Comparison of ENCODE assay signal across 16 cellular contexts in the genomic region with DNA sequence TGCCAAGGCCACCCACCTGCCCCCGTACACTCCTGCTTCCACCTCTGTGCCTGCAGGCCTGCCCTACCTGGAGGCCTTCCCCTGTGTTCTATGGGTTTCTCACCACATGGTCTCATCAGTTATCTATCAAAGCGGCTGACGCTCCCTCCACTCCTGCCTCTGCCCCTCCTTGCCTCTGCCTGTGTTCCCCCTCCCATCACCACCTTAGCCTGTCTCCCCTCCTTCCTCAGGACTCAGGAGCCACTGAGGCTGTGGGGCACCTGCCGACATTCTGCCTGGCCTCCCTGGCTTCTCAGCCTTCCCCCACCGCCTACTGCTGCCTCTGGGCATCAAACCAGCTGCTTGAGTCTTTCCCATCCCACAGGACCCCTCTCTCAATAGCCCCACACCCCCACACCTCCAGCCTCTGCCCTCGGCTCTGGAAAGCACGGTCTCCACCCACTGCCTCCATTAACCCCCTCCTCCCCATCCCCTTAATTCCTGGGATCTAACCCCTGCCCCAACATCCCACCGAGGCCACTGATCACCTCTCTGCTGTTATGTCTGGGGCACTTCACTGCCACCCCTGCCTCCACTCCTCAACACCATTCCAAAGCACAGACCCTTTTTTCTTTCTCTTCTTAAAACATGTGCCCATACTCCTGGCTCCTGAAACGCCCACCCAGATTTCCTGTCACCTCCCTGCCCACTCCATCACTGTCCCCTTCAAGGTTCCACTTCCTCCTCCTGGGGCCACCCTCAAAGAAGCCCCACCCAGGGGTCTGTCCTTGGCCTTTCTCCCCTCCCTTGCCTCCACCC. TPM values are rescaled to one million over a fixed set of nuclear protein-coding genes. Genes with fewer than 3 reads are reported as not detected.
DNase-seq lines count a peak whose midpoint lies in the region; ATAC-seq, FAIRE-seq and TF ChIP-seq lines count a peak whose summit lies in the region.
"Had no signal": no experiment of that assay in that cellular context is flagged by ENCODE, and none has a peak within 500 bp of the region (broad histone marks: within the 10 kb centered on the region; RNA-seq: fewer than 3 reads in every experiment).

No MANE protein-coding gene starts in this region.

- no peaks in the 10 kb centered on the region for H3K27me3 Mint-ChIP-seq in T-helper 1 cell treated with Interleukin-12 subunit alpha and Interleukin-12 subunit beta and Interleukin-4 antibody, amounts not matched to agents 30 μg/mL and 1 μg/mL, for 36 hours (ENCODE audit: low read depth)
- peaks cover 23% of the 10 kb centered on the region for H3K27me3 Mint-ChIP-seq in astrocyte (ENCODE audit: low read depth, unreplicated experiment)
- H3K27me3 Mint-ChIP-seq: type B pancreatic cell had no signal

- H2BK120ac ChIP-seq in IMR-90 (ENCODE audit: low read depth, low read length), result peak overlapping the region; percentile 93; the same call in 1 of the 2 replicates

- intact Hi-C loops in IMR-90 (cut with micrococcal nuclease), result no loop called here

- CTCF ChIA-PET in IMR-90 (lab: Yijun Ruan, JAX), result interaction anchor here (2.8 kb wide), 1 partner anchor 9 kb away, joined by 11 read pairs; no protein-coding TSS in a partner anchor

- no peak for TF ChIP-seq CTCF in IMR-90 (conservative IDR thresholded peaks at IDR 0.05; ENCODE audit: low read depth, low read length)
- TF ChIP-seq CTCF in astrocyte (IDR thresholded peaks at IDR 0.05; ENCODE audit: insufficient read depth, low read depth, low read length), result no peak
- TF ChIP-seq CTCF in osteoblast (IDR thresholded peaks at IDR 0.05; ENCODE audit: extremely low read depth, low read depth, low read length), result no peak

- peak overlapping the region; percentile 91 for H2BK5ac ChIP-seq in IMR-90 (ENCODE audit: low read depth, low read length, poor library complexity, severe bottlenecking)

- H3K27ac ChIP-seq in IMR-90 (ENCODE audit: insufficient read depth, low read length), result no peak overlapping the region
- H3K27ac ChIP-seq in astrocyte (ENCODE audit: low read depth, low read length), result no peak overlapping the region
- H3K27ac ChIP-seq in osteoblast (ENCODE audit: low read depth, low read length), result peak overlapping the region; percentile 24
- H3K27ac ChIP-seq: 22Rv1, colonic mucosa had no signal

- H3K4ac ChIP-seq in IMR-90 (ENCODE audit: low read depth, low read length), result peak overlapping the region; percentile 92

- BruUV-seq in IMR-90 (replicated peaks; lab: Mats Ljungman, UMichigan), result no TSS peak

- no peak overlapping the region for H3K23ac ChIP-seq in IMR-90 (ENCODE audit: low read depth, low read length)

- H3K9me1 ChIP-seq in IMR-90 (ENCODE audit: insufficient read depth, low read length), result peaks cover 25% of the 10 kb centered on the region

- WGBS in IMR-90 (ENCODE audit: extremely low coverage in 2 of 2, insufficient read length in 1 of 2), 2 experiments, result 79% methylated on average over 8 of the region's 9 CpGs; no CpG with 5 or more reads in 1 of the 2 experiments

- H3K4me1 ChIP-seq in IMR-90 (ENCODE audit: control insufficient read depth, insufficient read depth, low read length), result peaks cover 26% of the 10 kb centered on the region
- H3K4me1 ChIP-seq in astrocyte (ENCODE audit: insufficient read depth, low read length), result peaks cover 31% of the 10 kb centered on the region
- H3K4me1 ChIP-seq in osteoblast (ENCODE audit: insufficient read depth, low read length), result peaks cover 36% of the 10 kb centered on the region
- H3K4me1 ChIP-seq: colonic mucosa had no signal

- no peaks in the 10 kb centered on the region for H3K9me3 Mint-ChIP-seq in T-helper 1 cell treated with Interleukin-12 subunit alpha and Interleukin-12 subunit beta and Interleukin-4 antibody, amounts not matched to agents 30 μg/mL and 1 μg/mL, for 36 hours
- H3K9me3 Mint-ChIP-seq in astrocyte (ENCODE audit: unreplicated experiment), result peaks cover 3% of the 10 kb centered on the region
- H3K9me3 Mint-ChIP-seq: type B pancreatic cell had no signal

- in situ Hi-C loops in IMR-90 (cut with MboI; ENCODE audit: low sequenced_read_pairs), result no loop called here

- DNase-seq in T-helper 1 cell, result no peak
- DNase-seq in IMR-90, result no peak
- DNase-seq in astrocyte (ENCODE audit: low read depth), result no peak
- DNase-seq in osteoblast (ENCODE audit: insufficient read length, low spot score, missing footprints), result no peak
- no peak for DNase-seq in NCI-H1694 treated with DMSO at 0.1 percent for 48 hours (lab: John Stamatoyannopoulos, UW)
- no peak for DNase-seq in DMS53 treated with DMSO at 0.1 percent for 48 hours (lab: John Stamatoyannopoulos, UW; ENCODE audit: unreplicated experiment)
- DNase-seq: aorta, colonic mucosa, left cardiac atrium, SHP77 treated with DMSO at 0.1 percent for 48 hours had no signal

- H3K18ac ChIP-seq in IMR-90 (ENCODE audit: low read depth, low read length), result peak overlapping the region; percentile 90

- no peaks in the 10 kb centered on the region for H3K79me2 ChIP-seq in astrocyte (ENCODE audit: insufficient read depth, low read length)
- no peaks in the 10 kb centered on the region for H3K79me2 ChIP-seq in osteoblast (ENCODE audit: insufficient read depth, low read length)

- H3K4me3 ChIP-seq in IMR-90 (ENCODE audit: insufficient read depth, low read depth, low read length), result no peak overlapping the region
- no peak overlapping the region for H3K4me3 ChIP-seq in astrocyte (ENCODE audit: insufficient read depth, low read depth, low read length)
- no peak overlapping the region for H3K4me3 ChIP-seq in osteoblast (ENCODE audit: insufficient read depth, low read length)
- H3K4me3 ChIP-seq: colonic mucosa had no signal

- H4K5ac ChIP-seq in IMR-90 (ENCODE audit: low read depth, low read length), result peak overlapping the region; percentile 91

- peak overlapping the region; percentile 95; the same call in 1 of the 3 replicates for H2BK15ac ChIP-seq in IMR-90 (ENCODE audit: low read depth, low read length)

- ATAC-seq in IMR-90 (ENCODE audit: low read depth), result no peak
- ATAC-seq in HG03108 (IDR thresholded peaks at IDR 0.05; ENCODE audit: unreplicated experiment), result no peak
- ATAC-seq: esophagus mucosa, left cardiac atrium had no signal

- H3K56ac ChIP-seq in IMR-90 (ENCODE audit: extremely low read depth, insufficient read depth, low read length), result no peak overlapping the region

- no peak for TF ChIP-seq RAD21 in IMR-90 (IDR thresholded peaks at IDR 0.05; ENCODE audit: low read length)

- peak overlapping the region; percentile 83 for H4K91ac ChIP-seq in IMR-90 (ENCODE audit: insufficient read depth, low read depth, low read length)

- H3K27ac Mint-ChIP-seq in T-helper 1 cell treated with Interleukin-12 subunit alpha and Interleukin-12 subunit beta and Interleukin-4 antibody, amounts not matched to agents 30 μg/mL and 1 μg/mL, for 36 hours, result peak overlapping the region; percentile 73
- peak overlapping the region; percentile 58 for H3K27ac Mint-ChIP-seq in astrocyte (ENCODE audit: unreplicated experiment)

- H3K27me3 ChIP-seq in IMR-90 (ENCODE audit: control insufficient read depth, insufficient read depth, low read length) (no peaks in the 10 kb centered on the region), astrocyte (ENCODE audit: insufficient read depth, low read length) (no peaks in the 10 kb centered on the region), osteoblast (ENCODE audit: insufficient read depth, low read length) (no peaks in the 10 kb centered on the region)
- H3K27me3 ChIP-seq: colonic mucosa had no signal

- no peaks in the 10 kb centered on the region for H3K36me3 Mint-ChIP-seq in T-helper 1 cell treated with Interleukin-12 subunit alpha and Interleukin-12 subunit beta and Interleukin-4 antibody, amounts not matched to agents 30 μg/mL and 1 μg/mL, for 36 hours (ENCODE audit: low read depth)
- H3K36me3 Mint-ChIP-seq in astrocyte (ENCODE audit: low read depth, unreplicated experiment), result no peaks in the 10 kb centered on the region
- H3K36me3 Mint-ChIP-seq: type B pancreatic cell had no signal

- no peak overlapping the region; the same call in 1 of the 2 replicates for H3K4me2 ChIP-seq in IMR-90 (ENCODE audit: low read depth, low read length)
- H3K4me2 ChIP-seq in astrocyte (ENCODE audit: low read length), result peak overlapping the region; percentile 39
- H3K4me2 ChIP-seq in osteoblast (ENCODE audit: insufficient read depth, low read length), result peak overlapping the region; percentile 16

- H2BK20ac ChIP-seq in IMR-90 (ENCODE audit: low read depth, low read length), result no peak overlapping the region; the same call in none of the 2 replicates

- peak overlapping the region; percentile 27 to 97 for H4K8ac ChIP-seq in IMR-90 (ENCODE audit: low read depth in 2 of 2, low read length in 2 of 2)

- peak overlapping the region; percentile 89 for H3K14ac ChIP-seq in IMR-90 (replicated peaks; ENCODE audit: low read depth, low read length)

- H2AK5ac ChIP-seq in IMR-90 (ENCODE audit: low read depth, low read length), result peak overlapping the region; percentile 98

- dilution Hi-C loops in IMR-90 (cut with HindIII; ENCODE audit: low sequenced_read_pairs, unreplicated experiment), result no loop called here

- no peak for FAIRE-seq in astrocyte (lab: Jason Lieb, UNC)
- FAIRE-seq: G401.6 had no signal

- no peaks in the 10 kb centered on the region for H4K20me1 ChIP-seq in IMR-90 (ENCODE audit: insufficient read depth, low read length)
- no peaks in the 10 kb centered on the region for H4K20me1 ChIP-seq in astrocyte (ENCODE audit: insufficient read depth, low read length)
- no peaks in the 10 kb centered on the region for H4K20me1 ChIP-seq in osteoblast (ENCODE audit: insufficient read depth, low read length)

- TF ChIP-seq POLR2A in IMR-90 (IDR thresholded peaks at IDR 0.05; ENCODE audit: low read depth, low read length), result no peak

- peaks cover 0 to 5% of the 10 kb centered on the region in 2 experiments; a peak in 1 of 4 replicates for H3K79me1 ChIP-seq in IMR-90 (ENCODE audit: low read depth in 1 of 2, low read length in 2 of 2)

- H2AFZ ChIP-seq in IMR-90 (replicated peaks; ENCODE audit: low read length, poor library complexity) (peak overlapping the region; percentile 92), astrocyte (ENCODE audit: low read depth, low read length) (no peak overlapping the region), osteoblast (ENCODE audit: low read length) (peak overlapping the region; percentile 32)

- no peak overlapping the region for H3K9ac ChIP-seq in IMR-90 (ENCODE audit: low read depth, low read length)
- peak overlapping the region; percentile 50 for H3K9ac ChIP-seq in astrocyte (ENCODE audit: low read length)

- peak overlapping the region; percentile 66 for H2AK9ac ChIP-seq in IMR-90 (replicated peaks; ENCODE audit: low read depth, low read length, poor library complexity)

- no peak overlapping the region for H3K4me3 Mint-ChIP-seq in T-helper 1 cell treated with Interleukin-12 subunit alpha and Interleukin-12 subunit beta and Interleukin-4 antibody, amounts not matched to agents 30 μg/mL and 1 μg/mL, for 36 hours
- H3K4me3 Mint-ChIP-seq in astrocyte (ENCODE audit: unreplicated experiment), result no peak overlapping the region

- POLR2A ChIA-PET in IMR-90 (lab: Charles Lee; ENCODE audit: unreplicated experiment), result no interaction called here

- H3K4me1 Mint-ChIP-seq in T-helper 1 cell treated with Interleukin-12 subunit alpha and Interleukin-12 subunit beta and Interleukin-4 antibody, amounts not matched to agents 30 μg/mL and 1 μg/mL, for 36 hours (ENCODE audit: low read depth), result peaks cover 46% of the 10 kb centered on the region
- H3K4me1 Mint-ChIP-seq in astrocyte (ENCODE audit: low read depth, unreplicated experiment), result peaks cover 24% of the 10 kb centered on the region

- no peaks in the 10 kb centered on the region for H3K9me3 ChIP-seq in IMR-90 (ENCODE audit: control insufficient read depth, insufficient read depth, low read length)
- H3K9me3 ChIP-seq in astrocyte (ENCODE audit: insufficient read depth, low read depth, low read length), result no peaks in the 10 kb centered on the region
- no peaks in the 10 kb centered on the region for H3K9me3 ChIP-seq in osteoblast (ENCODE audit: low read depth, low read length)
- H3K9me3 ChIP-seq: colonic mucosa had no signal

- H3K36me3 ChIP-seq in IMR-90 (ENCODE audit: control insufficient read depth, insufficient read depth, low read length) (no peaks in the 10 kb centered on the region), astrocyte (ENCODE audit: insufficient read depth, low read length) (no peaks in the 10 kb centered on the region), osteoblast (ENCODE audit: insufficient read depth, low read length) (no peaks in the 10 kb centered on the region)
- H3K36me3 ChIP-seq: colonic mucosa had no signal

RNA-seq across cellular contexts. Expression of a gene that starts 24.4 kb away (rescaled TPM):
- total RNA-seq in IMR-90 (2012; rRNA removed) (0.18 and 0.28 TPM in 2 replicates), astrocyte (0.43 and 0.60 TPM in 2 replicates), osteoblast (1.4 and 2.1 TPM in 2 replicates)
- 0.46 and 0.50 TPM in 2 replicates for polyA plus RNA-seq in IMR-90 (2012; rRNA removed)
- 0.17 and 0.60 TPM in 2 replicates for polyA plus RNA-seq in IMR-90 (2012; cell fraction: cytosol; rRNA removed)
- polyA plus RNA-seq in IMR-90 (2012; cell fraction: nucleus; rRNA removed; ENCODE audit: low replicate concordance), result 0.23 and 0.26 TPM in 2 replicates

RNA-seq across cellular contexts. Expression of a gene that starts 42.0 kb away (rescaled TPM):
- total RNA-seq in IMR-90 (2012; rRNA removed) (27.8 and 30.5 TPM in 2 replicates), astrocyte (26.7 and 36.3 TPM in 2 replicates), osteoblast (30.4 and 36.2 TPM in 2 replicates)
- 87.3 and 88.1 TPM in 2 replicates for polyA plus RNA-seq in IMR-90 (2012; rRNA removed)
- polyA plus RNA-seq in IMR-90 (2012; cell fraction: cytosol; rRNA removed), result 46.2 and 68.0 TPM in 2 replicates
- 57.3 and 104 TPM in 2 replicates for polyA plus RNA-seq in IMR-90 (2012; cell fraction: nucleus; rRNA removed; ENCODE audit: low replicate concordance)
